Comparison of ENCODE assay signal across 1 cellular context in genomic region chr7:97971990-97972943, GRCh38.
TF ChIP-seq lines count a peak whose summit lies in the region.

No MANE protein-coding gene starts in this region.

TF ChIP-seq in K562, 482 proteins besides CTCF, POLR2A, EP300 and RAD21 (continued from another document and continues in another):
- TF ChIP-seq SFPQ (IDR thresholded peaks at IDR 0.05; ENCODE audit: low read depth, low read length): no peak
- peak; percentile 46 for TF ChIP-seq NFIC (IDR thresholded peaks at IDR 0.05)
- TF ChIP-seq TARDBP (IDR thresholded peaks at IDR 0.05): no peak
- no peak for TF ChIP-seq TRIM25 (IDR thresholded peaks at IDR 0.05; ENCODE audit: borderline replicate concordance)
- TF ChIP-seq ETV6 (IDR thresholded peaks at IDR 0.05; ENCODE audit: borderline replicate concordance in 1 of 2, low read depth in 2 of 2, low read length in 1 of 2): peak; percentile 90 to 92; a peak in 3 of 4 replicates
- TF ChIP-seq ETV6 (CRISPR knock-in tag; IDR thresholded peaks at IDR 0.05; ENCODE audit: borderline replicate concordance): no peak
- no peak for TF ChIP-seq KDM2B (CRISPR knock-in tag; IDR thresholded peaks at IDR 0.05)
- TF ChIP-seq ZNF668 (CRISPR knock-in tag; IDR thresholded peaks at IDR 0.05): 0 out of 2 replicates have a peak, but pooled peaks have one; percentile 22
- TF ChIP-seq ETV1 (tag; conservative IDR thresholded peaks at IDR 0.05; ENCODE audit: low read depth): peak; percentile 85
- no peak for TF ChIP-seq BDP1 (IDR thresholded peaks at IDR 0.05; ENCODE audit: insufficient read depth, insufficient read length)
- no peak; a peak in 1 of 4 replicates for TF ChIP-seq FOXA3 (CRISPR knock-in tag; conservative IDR thresholded peaks at IDR 0.05 in 1 of 2, IDR thresholded peaks at IDR 0.05 in 1 of 2)
- TF ChIP-seq ZNF121 (CRISPR knock-in tag; conservative IDR thresholded peaks at IDR 0.05): no peak
- peak in 1 of 2 experiments; percentile 51; a peak in 1 of 4 replicates for TF ChIP-seq ZNF639 (CRISPR knock-in tag; conservative IDR thresholded peaks at IDR 0.05 in 1 of 2, IDR thresholded peaks at IDR 0.05 in 1 of 2)
- TF ChIP-seq MEF2A (IDR thresholded peaks at IDR 0.05; ENCODE audit: control insufficient read depth, low read depth, low read length): no peak
- 0 out of 2 replicates have a peak, but pooled peaks have one; percentile 47 for TF ChIP-seq ZNF124 (CRISPR knock-in tag; IDR thresholded peaks at IDR 0.05)
- TF ChIP-seq MLX (CRISPR knock-in tag; conservative IDR thresholded peaks at IDR 0.05): no peak
- no peak for TF ChIP-seq MEIS2 (IDR thresholded peaks at IDR 0.05; ENCODE audit: partially characterized antibody)
- TF ChIP-seq NONO (IDR thresholded peaks at IDR 0.05; ENCODE audit: low read depth in 2 of 2, low read length in 1 of 2): peak; percentile 39 to 46; a peak in 1 of 4 replicates
- no peak for TF ChIP-seq MBD1 (CRISPR knock-in tag; IDR thresholded peaks at IDR 0.05)
- TF ChIP-seq TEAD4 (IDR thresholded peaks at IDR 0.05; ENCODE audit: low read length): no peak
- TF ChIP-seq TEAD4 (CRISPR knock-in tag; IDR thresholded peaks at IDR 0.05; ENCODE audit: borderline replicate concordance): no peak
- no peak for TF ChIP-seq ZFPM2 (CRISPR knock-in tag; IDR thresholded peaks at IDR 0.05)
- no peak for TF ChIP-seq PPARD (CRISPR knock-in tag; IDR thresholded peaks at IDR 0.05)
- no peak; the same call in 1 of the 2 replicates for TF ChIP-seq CHD2 (IDR thresholded peaks at IDR 0.05; ENCODE audit: low read depth, low read length)
- TF ChIP-seq LEF1 (IDR thresholded peaks at IDR 0.05): no peak
- no peak for TF ChIP-seq HMG20B (CRISPR knock-in tag; IDR thresholded peaks at IDR 0.05)
- no peak for TF ChIP-seq PRMT5 (CRISPR knock-in tag; IDR thresholded peaks at IDR 0.05)
- no peak for TF ChIP-seq ZBTB5 (IDR thresholded peaks at IDR 0.05)
- no peak for TF ChIP-seq KLF10 (CRISPR knock-in tag; IDR thresholded peaks at IDR 0.05)
- no peak for TF ChIP-seq ATF1 (CRISPR knock-in tag; IDR thresholded peaks at IDR 0.05)
- TF ChIP-seq ATF1 (tag; IDR thresholded peaks at IDR 0.05): peak; percentile 43
- no peak for TF ChIP-seq ZBTB12 (CRISPR knock-in tag; IDR thresholded peaks at IDR 0.05)
- TF ChIP-seq ZNF57 (CRISPR knock-in tag; IDR thresholded peaks at IDR 0.05): no peak
- TF ChIP-seq MCM5 (IDR thresholded peaks at IDR 0.05; ENCODE audit: low read depth): no peak
- TF ChIP-seq HCFC1 (IDR thresholded peaks at IDR 0.05; ENCODE audit: low read depth, low read length): peak; percentile 84
- no peak for TF ChIP-seq BRF2 (IDR thresholded peaks at IDR 0.05; ENCODE audit: borderline replicate concordance, insufficient read depth, insufficient read length)
- no peak for TF ChIP-seq TCF7L2 (IDR thresholded peaks at IDR 0.05; ENCODE audit: low read depth, low read length)
- peak; percentile 93 to 97 for TF ChIP-seq FOXK2 (conservative IDR thresholded peaks at IDR 0.05 in 1 of 2, IDR thresholded peaks at IDR 0.05 in 1 of 2; ENCODE audit: low read depth in 2 of 2)
- no peak for TF ChIP-seq ZFP30 (CRISPR knock-in tag; IDR thresholded peaks at IDR 0.05; ENCODE audit: borderline replicate concordance)
- TF ChIP-seq ZNF133 (CRISPR knock-in tag; IDR thresholded peaks at IDR 0.05): no peak
- peak; percentile 75 for TF ChIP-seq TAF9B (IDR thresholded peaks at IDR 0.05; ENCODE audit: partially characterized antibody)
- no peak for TF ChIP-seq UBTF (IDR thresholded peaks at IDR 0.05; ENCODE audit: borderline replicate concordance in 1 of 2, low read depth in 2 of 2, low read length in 2 of 2)
- TF ChIP-seq PHB2 (IDR thresholded peaks at IDR 0.05; ENCODE audit: low read depth): no peak
- TF ChIP-seq REST (CRISPR knock-in tag; IDR thresholded peaks at IDR 0.05; ENCODE audit: low read depth): peak; percentile 28; the same call in 1 of the 2 replicates
